ENCODE assay signal across 8 cellular contexts in genomic region chr2:102826904-102827303, GRCh38.
A peak's percentile ranks its signal among the peaks of the same experiment; 100 is the strongest.
DNase-seq lines count a peak whose midpoint lies in the region; ATAC-seq and TF ChIP-seq lines count a peak whose summit lies in the region.

No MANE protein-coding gene starts in this region.

- no peaks in the 10 kb centered on the region for H3K27me3 ChIP-seq in right atrium auricular region
- no peaks in the 10 kb centered on the region for H3K27me3 ChIP-seq in H7 (ENCODE audit: control insufficient read depth, insufficient read depth, low read length)

- H3K27ac ChIP-seq in right atrium auricular region = peak overlapping the region; percentile 61 to 85

- no peak for TF ChIP-seq CTCF in right atrium auricular region (IDR thresholded peaks at IDR 0.05)

- H3K36me3 ChIP-seq in right atrium auricular region = no peaks in the 10 kb centered on the region
- H3K36me3 ChIP-seq in H7 (replicated peaks; ENCODE audit: control insufficient read depth, insufficient read depth, low read length) = no peaks in the 10 kb centered on the region

- peak; percentile 60 for DNase-seq in Ammon's horn (ENCODE audit: low spot score)
- peak; percentile 37 for DNase-seq in NCI-H1417 treated with DMSO at 0.1 percent for 48 hours (lab: John Stamatoyannopoulos, UW)
- peak; percentile 56 to 83 for DNase-seq in SHP77 (lab: John Stamatoyannopoulos, UW)
- no peak for DNase-seq in right atrium auricular region (ENCODE audit: low spot score)
- no peak for DNase-seq in germinal center (ENCODE audit: low spot score)
- DNase-seq in H7 = no peak

- H3K4me1 ChIP-seq in right atrium auricular region = peaks cover 0 to 11% of the 10 kb centered on the region in 2 donors

- H3K9me3 ChIP-seq in right atrium auricular region = no peaks in the 10 kb centered on the region

- ATAC-seq in GM21390 (IDR thresholded peaks at IDR 0.05; ENCODE audit: unreplicated experiment) (no peak), HG02970 (IDR thresholded peaks at IDR 0.05; ENCODE audit: low FRiP score, unreplicated experiment) (no peak)

- H3K4me3 ChIP-seq in right atrium auricular region (no peak overlapping the region), H7 (ENCODE audit: insufficient read depth, low read depth, low read length) (no peak overlapping the region)

Comparison
In these comparisons a context has a peak if more than half of its experiments do, and no peak if none do; other contexts are left out.
1. DNase-seq: peak in Ammon's horn (single experiment), NCI-H1417 treated with DMSO at 0.1 percent for 48 hours (single experiment) and SHP77 (2 of 2); none in right atrium auricular region (single experiment), germinal center (single experiment) and H7 (single experiment).